ENCODE assay signal across 26 cellular contexts in genomic region chr9:94807556-94807955, GRCh38.
DNase-seq lines count a peak whose midpoint lies in the region; ATAC-seq and TF ChIP-seq lines count a peak whose summit lies in the region.
"Had no signal": no experiment of that assay in that cellular context is flagged by ENCODE, and none has a peak within 500 bp of the region (broad histone marks: within the 10 kb centered on the region; RNA-seq: fewer than 3 reads in every experiment).

No MANE protein-coding gene starts in this region.

- H3K27ac ChIP-seq in ascending aorta (peak overlapping the region; percentile 94 to 96), skeletal muscle tissue (ENCODE audit: low read depth, low read length) (peak overlapping the region; percentile 71)
- no peak overlapping the region for H3K27ac ChIP-seq in effector memory CD4-positive, alpha-beta T cell (ENCODE audit: insufficient read depth, low read length, poor library complexity, severe bottlenecking)
- H3K27ac ChIP-seq: parathyroid adenoma, right lobe of liver had no signal

- BruUV-seq in Calu3 (replicated peaks; lab: Mats Ljungman, UMichigan) = no TSS peak

- H3K9me3 Mint-ChIP-seq in Calu3 (ENCODE audit: low read depth, unreplicated experiment) = no peaks in the 10 kb centered on the region
- no peaks in the 10 kb centered on the region for H3K9me3 Mint-ChIP-seq in memory B cell
- H3K9me3 Mint-ChIP-seq: activated CD4-positive, alpha-beta memory T cell treated with anti-CD3 and anti-CD28 coated beads, Interleukin-2, amount 10 ng/mL, durations not matched to agents 7 days and 5 days; activated naive CD4-positive, alpha-beta T cell treated with anti-CD3 and anti-CD28 coated beads, Interleukin-2, amount 10 ng/mL, durations not matched to agents 7 days and 5 days; endodermal cell; T-helper 1 cell treated with Interleukin-12 subunit alpha and Interleukin-12 subunit beta and Interleukin-4 antibody, amounts not matched to agents 30 μg/mL and 1 μg/mL, for 36 hours had no signal

- H3K9ac ChIP-seq in skeletal muscle tissue (ENCODE audit: low read depth in 1 of 3, low read length in 3 of 3) = no peak overlapping the region
- H3K9ac ChIP-seq: parathyroid adenoma had no signal

- no peak for ATAC-seq in memory B cell (ENCODE audit: low read depth)
- no peak for ATAC-seq in GM21717 (IDR thresholded peaks at IDR 0.05; ENCODE audit: unreplicated experiment)
- ATAC-seq: activated CD4-positive, CD25-positive, alpha-beta regulatory T cell treated with anti-CD3 and anti-CD28 coated beads, Interleukin-2, amount 50 U/mL, for 24 hours; mucosa of descending colon had no signal

- H3K4me3 ChIP-seq in ascending aorta (no peak overlapping the region), skeletal muscle tissue (ENCODE audit: low read length in 3 of 3) (no peak overlapping the region)
- no peak overlapping the region for H3K4me3 ChIP-seq in effector memory CD4-positive, alpha-beta T cell (ENCODE audit: insufficient read depth, low read depth, low read length, poor library complexity, severe bottlenecking)
- H3K4me3 ChIP-seq: MG63, mucosa of descending colon, right lobe of liver had no signal

- H3K4me1 Mint-ChIP-seq in Calu3 (ENCODE audit: low read depth, unreplicated experiment) (peaks cover 53% of the 10 kb centered on the region), memory B cell (peaks cover 4% of the 10 kb centered on the region)

- no peak for TF ChIP-seq CTCF in Calu3 (IDR thresholded peaks at IDR 0.05; ENCODE audit: unreplicated experiment)
- TF ChIP-seq CTCF in ascending aorta (IDR thresholded peaks at IDR 0.05) = no peak

- peaks cover 0 to 3% of the 10 kb centered on the region in 2 donors for H3K36me3 ChIP-seq in ascending aorta
- peaks cover 2 to 4% (median 3%) of the 10 kb centered on the region in 3 donors for H3K36me3 ChIP-seq in skeletal muscle tissue (ENCODE audit: control insufficient read depth in 3 of 3, insufficient read depth in 3 of 3, low read length in 3 of 3)
- no peaks in the 10 kb centered on the region for H3K36me3 ChIP-seq in effector memory CD4-positive, alpha-beta T cell (ENCODE audit: control insufficient read depth, insufficient read depth, low read length)
- H3K36me3 ChIP-seq: right lobe of liver had no signal

- intact Hi-C loops in Calu3 (cut with micrococcal nuclease; ENCODE audit: unreplicated experiment) (loop anchor here (5.0 kb wide), 1 partner anchor 60 kb away; no protein-coding TSS in a partner anchor), ascending aorta (cut with DNase I) (loop anchor here (5.0 kb wide), 2 partner anchors 95 to 195 kb away; no protein-coding TSS in a partner anchor)

- CTCF ChIA-PET in Calu3 (lab: Charles Lee) = no interaction called here

- no peaks in the 10 kb centered on the region for H3K27me3 Mint-ChIP-seq in Calu3 (ENCODE audit: unreplicated experiment)
- no peaks in the 10 kb centered on the region for H3K27me3 Mint-ChIP-seq in memory B cell
- H3K27me3 Mint-ChIP-seq: activated CD4-positive, alpha-beta memory T cell treated with anti-CD3 and anti-CD28 coated beads, Interleukin-2, amount 10 ng/mL, durations not matched to agents 7 days and 5 days; activated naive CD4-positive, alpha-beta T cell treated with anti-CD3 and anti-CD28 coated beads, Interleukin-2, amount 10 ng/mL, durations not matched to agents 7 days and 5 days had no signal

- no peaks in the 10 kb centered on the region for H3K27me3 ChIP-seq in ascending aorta
- H3K27me3 ChIP-seq in skeletal muscle tissue (ENCODE audit: control insufficient read depth in 3 of 3, insufficient read depth in 3 of 3, low read length in 3 of 3) = no peaks in the 10 kb centered on the region
- H3K27me3 ChIP-seq in effector memory CD4-positive, alpha-beta T cell (replicated peaks; ENCODE audit: control insufficient read depth, insufficient read depth, low read length, poor library complexity, severe bottlenecking) = no peaks in the 10 kb centered on the region
- H3K27me3 ChIP-seq: MG63, right lobe of liver had no signal

- H3K4me3 Mint-ChIP-seq in Calu3 (ENCODE audit: low read depth, unreplicated experiment) = no peak overlapping the region
- H3K4me3 Mint-ChIP-seq in memory B cell = no peak overlapping the region
- H3K4me3 Mint-ChIP-seq: activated CD4-positive, alpha-beta memory T cell treated with anti-CD3 and anti-CD28 coated beads, Interleukin-2, amount 10 ng/mL, durations not matched to agents 7 days and 5 days; activated naive CD4-positive, alpha-beta T cell treated with anti-CD3 and anti-CD28 coated beads, Interleukin-2, amount 10 ng/mL, durations not matched to agents 7 days and 5 days; endodermal cell; T-helper 1 cell treated with Interleukin-12 subunit alpha and Interleukin-12 subunit beta and Interleukin-4 antibody, amounts not matched to agents 30 μg/mL and 1 μg/mL, for 36 hours had no signal

- no peaks in the 10 kb centered on the region for H3K9me3 ChIP-seq in ascending aorta
- H3K9me3 ChIP-seq in skeletal muscle tissue (ENCODE audit: control insufficient read depth in 3 of 3, low read length in 3 of 3) = no peaks in the 10 kb centered on the region
- no peaks in the 10 kb centered on the region for H3K9me3 ChIP-seq in effector memory CD4-positive, alpha-beta T cell (ENCODE audit: control insufficient read depth, low read length)
- H3K9me3 ChIP-seq: MG63, mucosa of descending colon, right lobe of liver had no signal

- H3K36me3 Mint-ChIP-seq in Calu3 (ENCODE audit: insufficient read depth, unreplicated experiment) (peaks cover 29% of the 10 kb centered on the region), memory B cell (peaks cover 30% of the 10 kb centered on the region)

- peaks cover 31 to 85% of the 10 kb centered on the region in 2 donors for H3K4me1 ChIP-seq in ascending aorta
- peaks cover 21 to 48% (median 46%) of the 10 kb centered on the region in 3 donors for H3K4me1 ChIP-seq in skeletal muscle tissue (ENCODE audit: control insufficient read depth in 3 of 3, insufficient read depth in 3 of 3, low read length in 3 of 3)
- H3K4me1 ChIP-seq in effector memory CD4-positive, alpha-beta T cell (ENCODE audit: control insufficient read depth, insufficient read depth, low read length, poor library complexity, severe bottlenecking) = no peaks in the 10 kb centered on the region

- DNase-seq in Calu3 = no peak
- no peak for DNase-seq in ascending aorta (ENCODE audit: low spot score in 2 of 2)
- DNase-seq in memory B cell (ENCODE audit: low spot score in 2 of 2) = no peak
- no peak for DNase-seq in AG08395 (ENCODE audit: low spot score)
- no peak for DNase-seq in effector memory CD4-positive, alpha-beta T cell
- no peak for DNase-seq in islet precursor cell
- DNase-seq: activated CD4-positive, alpha-beta memory T cell treated with anti-CD3 and anti-CD28 coated beads, Interleukin-2, amount 10 ng/mL, durations not matched to agents 7 days and 5 days; activated CD8-positive, alpha-beta memory T cell treated with anti-CD3 and anti-CD28 coated beads, Interleukin-2, amount 50 U/mL, for 48 hours; activated naive CD4-positive, alpha-beta T cell treated with anti-CD3 and anti-CD28 coated beads, Interleukin-2, amount 10 ng/mL, durations not matched to agents 7 days and 5 days; amygdala; DMS153; endodermal cell; H7; KBM-7; MG63; mucosa of descending colon; NCI-H2029 treated with DMSO at 0.1 percent for 48 hours; NCI-H2227 treated with DMSO at 0.1 percent for 48 hours; right lobe of liver; RPMI8226; stimulated activated naive CD4-positive, alpha-beta T cell treated with Interleukin-2 at 50 U/mL for 16 hours had no signal

- H3K27ac Mint-ChIP-seq in Calu3 (ENCODE audit: unreplicated experiment) (peak overlapping the region; percentile 99), memory B cell (peak overlapping the region; percentile 52)
- H3K27ac Mint-ChIP-seq: activated CD4-positive, alpha-beta memory T cell treated with anti-CD3 and anti-CD28 coated beads, Interleukin-2, amount 10 ng/mL, durations not matched to agents 7 days and 5 days; activated naive CD4-positive, alpha-beta T cell treated with anti-CD3 and anti-CD28 coated beads, Interleukin-2, amount 10 ng/mL, durations not matched to agents 7 days and 5 days; endodermal cell; T-helper 1 cell treated with Interleukin-12 subunit alpha and Interleukin-12 subunit beta and Interleukin-4 antibody, amounts not matched to agents 30 μg/mL and 1 μg/mL, for 36 hours had no signal
